In the genomic region with DNA sequence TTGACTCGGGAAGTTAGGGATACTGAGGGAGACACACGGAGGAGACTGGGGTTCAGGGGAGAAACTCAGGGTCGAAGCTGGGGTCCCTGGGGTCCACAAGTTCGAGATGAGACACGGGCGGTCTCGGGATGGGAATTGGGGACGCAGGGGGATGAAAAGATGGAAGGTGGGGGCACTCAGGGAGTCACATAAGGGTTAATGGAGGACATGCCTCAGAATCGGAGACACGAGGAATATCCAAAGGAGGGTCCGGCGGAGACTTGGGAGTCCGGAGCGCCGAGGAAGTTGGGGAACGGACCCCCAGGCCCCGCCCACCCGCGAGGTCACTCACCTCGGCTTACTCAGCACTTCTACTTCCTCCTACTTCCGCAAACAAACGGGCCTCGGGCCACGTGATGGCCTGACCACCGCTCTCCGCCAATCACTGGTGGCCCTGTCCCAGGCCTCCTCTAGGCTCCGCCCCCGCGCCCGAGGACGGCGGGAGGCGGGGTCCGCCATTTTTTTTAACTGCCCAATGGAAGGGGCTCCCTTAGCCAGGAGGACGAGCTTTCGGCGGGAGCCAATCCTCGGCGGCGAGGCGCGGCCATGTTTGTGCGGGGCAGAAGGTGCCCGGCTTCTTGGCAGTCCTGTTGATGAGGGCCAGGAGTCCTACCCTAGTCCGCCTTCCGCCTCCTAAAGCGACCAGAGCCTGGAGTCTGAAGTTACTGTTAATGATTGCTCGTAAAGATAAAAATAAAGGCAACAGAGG, we compare ENCODE assay signal across 7 cellular contexts. TPM values are rescaled to one million over a fixed set of nuclear protein-coding genes. Genes with fewer than 3 reads are reported as not detected.
DNase-seq lines count a peak whose midpoint lies in the region; ATAC-seq, FAIRE-seq and TF ChIP-seq lines count a peak whose summit lies in the region.

A gene with protein sequence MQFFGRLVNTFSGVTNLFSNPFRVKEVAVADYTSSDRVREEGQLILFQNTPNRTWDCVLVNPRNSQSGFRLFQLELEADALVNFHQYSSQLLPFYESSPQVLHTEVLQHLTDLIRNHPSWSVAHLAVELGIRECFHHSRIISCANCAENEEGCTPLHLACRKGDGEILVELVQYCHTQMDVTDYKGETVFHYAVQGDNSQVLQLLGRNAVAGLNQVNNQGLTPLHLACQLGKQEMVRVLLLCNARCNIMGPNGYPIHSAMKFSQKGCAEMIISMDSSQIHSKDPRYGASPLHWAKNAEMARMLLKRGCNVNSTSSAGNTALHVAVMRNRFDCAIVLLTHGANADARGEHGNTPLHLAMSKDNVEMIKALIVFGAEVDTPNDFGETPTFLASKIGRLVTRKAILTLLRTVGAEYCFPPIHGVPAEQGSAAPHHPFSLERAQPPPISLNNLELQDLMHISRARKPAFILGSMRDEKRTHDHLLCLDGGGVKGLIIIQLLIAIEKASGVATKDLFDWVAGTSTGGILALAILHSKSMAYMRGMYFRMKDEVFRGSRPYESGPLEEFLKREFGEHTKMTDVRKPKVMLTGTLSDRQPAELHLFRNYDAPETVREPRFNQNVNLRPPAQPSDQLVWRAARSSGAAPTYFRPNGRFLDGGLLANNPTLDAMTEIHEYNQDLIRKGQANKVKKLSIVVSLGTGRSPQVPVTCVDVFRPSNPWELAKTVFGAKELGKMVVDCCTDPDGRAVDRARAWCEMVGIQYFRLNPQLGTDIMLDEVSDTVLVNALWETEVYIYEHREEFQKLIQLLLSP (minus strand): TSS at position 378 of the 748 bp plus-strand sequence. CDS start 12,404 bp downstream, outside the sequence.

- H3K9me2 ChIP-seq in hepatocyte (replicated peaks; ENCODE audit: insufficient read depth) = no peaks in the 10 kb centered on the region

- peak; percentile 92 for DNase-seq in GM18507 (ENCODE audit: extremely low spot score, insufficient read length, low read depth)
- DNase-seq in NCI-H2081 (lab: John Stamatoyannopoulos, UW) = peak; percentile 94 to 97
- DNase-seq in T1000 (lab: John Stamatoyannopoulos, UW) = peak; percentile 98
- DNase-seq in astrocyte of the hippocampus (ENCODE audit: low read depth, low spot score) = peak; percentile 100
- DNase-seq in hepatocyte (ENCODE audit: low spot score) = peak; percentile 100
- DNase-seq in retina = peak; percentile 97

- H3K9me3 ChIP-seq in hepatocyte (ENCODE audit: low read depth) = no peaks in the 10 kb centered on the region

- no peaks in the 10 kb centered on the region for H3K36me3 ChIP-seq in hepatocyte (replicated peaks; ENCODE audit: insufficient read depth, low read depth)

- peak within 1 kb of the TSS; percentile 30 for H3K4me3 ChIP-seq in hepatocyte

- no peak for TF ChIP-seq CTCF in hepatocyte (IDR thresholded peaks at IDR 0.05; ENCODE audit: poor library complexity)

- ATAC-seq in HG03025 (IDR thresholded peaks at IDR 0.05; ENCODE audit: low FRiP score, unreplicated experiment) = peak; percentile 94

- peaks cover 24% of the 10 kb centered on the region for H3K4me1 ChIP-seq in hepatocyte (ENCODE audit: insufficient read depth)

- H3K79me2 ChIP-seq in hepatocyte = peaks cover 9% of the 10 kb centered on the region

- H3K27ac ChIP-seq in hepatocyte = peak within 1 kb of the TSS; percentile 97

- no peaks in the 10 kb centered on the region for H3K27me3 ChIP-seq in hepatocyte

- H4K20me1 ChIP-seq in hepatocyte (ENCODE audit: insufficient read depth, poor library complexity, severe bottlenecking) = no peaks in the 10 kb centered on the region

- peak within 1 kb of the TSS; percentile 81 for H3K4me2 ChIP-seq in hepatocyte

- peak; percentile 98 for FAIRE-seq in GM18507 (lab: Jason Lieb, UNC)

- 3% methylated on average over 40 of the region's 48 CpGs for WGBS in hepatocyte (ENCODE audit: low lambda C conversion rate, missing lambda C conversion rate)

- H2AFZ ChIP-seq in hepatocyte = peak within 1 kb of the TSS; percentile 49

RNA-seq across cellular contexts. Expression of the gene that starts here (rescaled TPM):
- 28.2 and 39.9 TPM in 2 replicates for total RNA-seq in hepatocyte
- 30.2 and 42.6 TPM in 2 replicates for polyA plus RNA-seq in hepatocyte

Comparison
In these comparisons a context has a peak if more than half of its experiments do, and no peak if none do; other contexts are left out.
1. Peak in every context shown above with its lines: DNase-seq, ATAC-seq, H3K4me3 ChIP-seq and H3K27ac ChIP-seq.